Comparison of ENCODE assay signal across 1 cellular context in the genomic region with DNA sequence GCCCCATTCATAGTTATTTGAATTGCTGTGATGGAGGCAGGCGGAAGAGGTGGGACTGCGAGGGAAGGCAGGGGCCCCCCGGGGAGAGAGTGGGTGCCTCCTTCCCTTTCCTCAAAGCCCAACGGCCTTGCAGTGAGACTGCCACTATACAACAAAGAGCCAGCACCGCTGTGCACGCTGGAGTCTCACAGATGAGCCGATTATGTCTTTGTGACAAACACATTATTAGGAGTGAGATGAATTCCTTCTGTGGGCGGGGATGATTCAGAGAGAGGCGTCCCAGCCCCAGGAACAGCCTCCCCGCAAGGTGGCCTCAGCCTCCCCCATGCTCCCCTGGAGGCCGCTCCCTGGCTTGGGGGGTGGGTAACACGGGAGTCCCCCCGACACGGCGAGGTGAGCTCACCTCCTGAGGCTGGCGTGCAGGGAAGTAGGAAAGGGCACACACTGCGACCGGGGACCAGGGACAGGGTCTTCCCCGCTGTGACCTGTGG.
TF ChIP-seq lines count a peak whose summit lies in the region.

No MANE protein-coding gene starts in this region.

TF ChIP-seq in H1, 55 proteins besides CTCF, POLR2A, EP300 and RAD21:
- no peak for TF ChIP-seq JUN (IDR thresholded peaks at IDR 0.05; ENCODE audit: low read depth, low read length)
- no peak for TF ChIP-seq CHD1 (IDR thresholded peaks at IDR 0.05; ENCODE audit: low read depth, low read length)
- TF ChIP-seq GTF2F1 (IDR thresholded peaks at IDR 0.05; ENCODE audit: borderline replicate concordance, low read depth, low read length): no peak
- no peak for TF ChIP-seq PHF8 (conservative IDR thresholded peaks at IDR 0.05; ENCODE audit: low read depth, low read length)
- TF ChIP-seq TCF12 (IDR thresholded peaks at IDR 0.05; ENCODE audit: low read depth, low read length): no peak
- no peak for TF ChIP-seq SRF (IDR thresholded peaks at IDR 0.05; ENCODE audit: low read depth, low read length)
- no peak for TF ChIP-seq TBP (IDR thresholded peaks at IDR 0.05; ENCODE audit: low read depth, low read length)
- no peak for TF ChIP-seq CBX8 (IDR thresholded peaks at IDR 0.05; ENCODE audit: borderline replicate concordance, low read depth, low read length)
- no peak for TF ChIP-seq BACH1 (IDR thresholded peaks at IDR 0.05; ENCODE audit: low read length)
- no peak for TF ChIP-seq POLR2AphosphoS5 (IDR thresholded peaks at IDR 0.05; ENCODE audit: low read depth, low read length)
- TF ChIP-seq, protein P1, sequence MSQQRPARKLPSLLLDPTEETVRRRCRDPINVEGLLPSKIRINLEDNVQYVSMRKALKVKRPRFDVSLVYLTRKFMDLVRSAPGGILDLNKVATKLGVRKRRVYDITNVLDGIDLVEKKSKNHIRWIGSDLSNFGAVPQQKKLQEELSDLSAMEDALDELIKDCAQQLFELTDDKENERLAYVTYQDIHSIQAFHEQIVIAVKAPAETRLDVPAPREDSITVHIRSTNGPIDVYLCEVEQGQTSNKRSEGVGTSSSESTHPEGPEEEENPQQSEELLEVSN (IDR thresholded peaks at IDR 0.05): no peak
- TF ChIP-seq KDM5A (IDR thresholded peaks at IDR 0.05; ENCODE audit: low read length): no peak
- TF ChIP-seq, protein P2, sequence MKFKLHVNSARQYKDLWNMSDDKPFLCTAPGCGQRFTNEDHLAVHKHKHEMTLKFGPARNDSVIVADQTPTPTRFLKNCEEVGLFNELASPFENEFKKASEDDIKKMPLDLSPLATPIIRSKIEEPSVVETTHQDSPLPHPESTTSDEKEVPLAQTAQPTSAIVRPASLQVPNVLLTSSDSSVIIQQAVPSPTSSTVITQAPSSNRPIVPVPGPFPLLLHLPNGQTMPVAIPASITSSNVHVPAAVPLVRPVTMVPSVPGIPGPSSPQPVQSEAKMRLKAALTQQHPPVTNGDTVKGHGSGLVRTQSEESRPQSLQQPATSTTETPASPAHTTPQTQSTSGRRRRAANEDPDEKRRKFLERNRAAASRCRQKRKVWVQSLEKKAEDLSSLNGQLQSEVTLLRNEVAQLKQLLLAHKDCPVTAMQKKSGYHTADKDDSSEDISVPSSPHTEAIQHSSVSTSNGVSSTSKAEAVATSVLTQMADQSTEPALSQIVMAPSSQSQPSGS (IDR thresholded peaks at IDR 0.05; ENCODE audit: low read length): no peak
- TF ChIP-seq POU5F1 (IDR thresholded peaks at IDR 0.05; ENCODE audit: low read depth, low read length): no peak
- no peak for TF ChIP-seq NRF1 (IDR thresholded peaks at IDR 0.05; ENCODE audit: low read depth, low read length)
- TF ChIP-seq SIRT6 (IDR thresholded peaks at IDR 0.05; ENCODE audit: low read length): no peak
- no peak for TF ChIP-seq RNF2 (IDR thresholded peaks at IDR 0.05; ENCODE audit: borderline replicate concordance, low read depth, low read length, missing control alignments, poor library complexity, severe bottlenecking)
- TF ChIP-seq NANOG (IDR thresholded peaks at IDR 0.05; ENCODE audit: insufficient read depth, low read depth, low read length, poor library complexity, severe bottlenecking): no peak
- TF ChIP-seq SP2 (IDR thresholded peaks at IDR 0.05; ENCODE audit: low read length): no peak
- TF ChIP-seq CTBP2 (IDR thresholded peaks at IDR 0.05; ENCODE audit: borderline replicate concordance, insufficient read depth, insufficient read length, low read length): no peak
